ENCODE assay signal across 39 cellular contexts in genomic region chr2:27109083-27109482, GRCh38. TPM values are rescaled to one million over a fixed set of nuclear protein-coding genes. Genes with fewer than 3 reads are reported as not detected.
"Had no signal": no experiment of that assay in that cellular context is flagged by ENCODE, and none has a peak within 500 bp of the region (broad histone marks: within the 10 kb centered on the region; RNA-seq: fewer than 3 reads in every experiment).

No MANE protein-coding gene starts in this region.

- H3K9me3 ChIP-seq: adrenal gland, ascending aorta, body of pancreas, breast epithelium had no signal

- H3K4me1 ChIP-seq: adrenal gland, ascending aorta, body of pancreas, breast epithelium had no signal

- DNase-seq: activated effector memory CD4-positive, alpha-beta T cell treated with anti-CD3 and anti-CD28 coated beads, Interleukin-2, amount 50 U/mL, for 16 hours; activated effector memory CD4-positive, alpha-beta T cell treated with Interleukin-2 at 50 U/mL for 16 hours; activated gamma-delta T cell; activated gamma-delta T cell treated with Interleukin-2 at 50 U/mL for 16 hours; activated naive CD4-positive, alpha-beta T cell; activated naive CD4-positive, alpha-beta T cell treated with anti-CD3 and anti-CD28 coated beads for 36 hours; activated naive CD4-positive, alpha-beta T cell treated with anti-CD3 and anti-CD28 coated beads, Interleukin-2, amount 10 ng/mL, durations not matched to agents 7 days and 5 days; activated naive CD4-positive, alpha-beta T cell treated with anti-CD3 and anti-CD28 coated beads, Interleukin-2, amount 50 U/mL, for 16 hours; activated naive CD4-positive, alpha-beta T cell treated with Interleukin-2 at 50 U/mL for 16 hours; activated naive CD8-positive, alpha-beta T cell treated with anti-CD3 and anti-CD28 coated beads for 36 hours; activated naive CD8-positive, alpha-beta T cell treated with anti-CD3 and anti-CD28 coated beads, Interleukin-2, amount 10 ng/mL, durations not matched to agents 7 days and 5 days; activated naive CD8-positive, alpha-beta T cell treated with anti-CD3 and anti-CD28 coated beads, Interleukin-2, amount 50 U/mL, for 24 hours; activated T-cell treated with anti-CD3 and anti-CD28 coated beads, Interleukin-2, amount 50 U/mL, for 24 hours; activated T-cell treated with anti-CD3 and anti-CD28 coated beads, Interleukin-2, amount 50 U/mL, for 4 hours; activated T-cell treated with anti-CD3 and anti-CD28 coated beads, Interleukin-2, amount 50 U/mL, for 48 hours; activated T-cell treated with anti-CD3 and anti-CD28 coated beads, Interleukin-2, amount 50 U/mL, for 72 hours; adrenal gland; amniotic stem cell; amygdala; anterior cingulate cortex; aorta; body of pancreas; brain microvascular endothelial cell; caudate nucleus; central memory CD4-positive, alpha-beta T cell; cerebellar nuclear complex had no signal

- H3K36me3 ChIP-seq: adrenal gland, ascending aorta, brain microvascular endothelial cell, breast epithelium, cardiac muscle cell had no signal

- H3K27ac ChIP-seq: adrenal gland, ascending aorta, body of pancreas, brain microvascular endothelial cell, breast epithelium, cardiac muscle cell had no signal

- H3K27me3 ChIP-seq: ascending aorta, body of pancreas, brain microvascular endothelial cell, breast epithelium, cardiac muscle cell had no signal

- ATAC-seq: activated naive CD4-positive, alpha-beta T cell treated with anti-CD3 and anti-CD28 coated beads, Interleukin-2, amount 50 U/mL, for 72 hours; activated naive CD8-positive, alpha-beta T cell treated with anti-CD3 and anti-CD28 coated beads, Interleukin-2, amount 50 U/mL, for 24 hours; activated T-cell treated with anti-CD3 and anti-CD28 coated beads, Interleukin-2, amount 50 U/mL, for 4 hours; activated T-cell treated with anti-CD3 and anti-CD28 coated beads, Interleukin-2, amount 50 U/mL, for 72 hours; activated T-helper 17 cell treated with anti-CD3 and anti-CD28 coated beads, Interleukin-2, amount 50 U/mL, for 72 hours; body of pancreas had no signal

- FAIRE-seq: astrocyte, bronchial epithelial cell had no signal

- H3K4me3 ChIP-seq: adrenal gland, ascending aorta, body of pancreas, breast epithelium, cardiac muscle cell had no signal

RNA-seq across cellular contexts. Expression of gene ABHD1, which starts 14.5 kb away (rescaled TPM):
- total RNA-seq: activated T-cell treated with anti-CD3 and anti-CD28 coated beads, Interleukin-2, amount 50 U/mL, for 4 hours; ascending aorta; astrocyte; bronchial epithelial cell had no signal

RNA-seq across cellular contexts. Expression of gene PRR30, which starts 30.1 kb away (rescaled TPM):
- total RNA-seq: activated naive CD4-positive, alpha-beta T cell treated with anti-CD3 and anti-CD28 coated beads for 36 hours; activated naive CD4-positive, alpha-beta T cell treated with anti-CD3 and anti-CD28 coated beads, Interleukin-2, amount 50 U/mL, for 72 hours; activated naive CD8-positive, alpha-beta T cell treated with anti-CD3 and anti-CD28 coated beads for 36 hours; activated naive CD8-positive, alpha-beta T cell treated with anti-CD3 and anti-CD28 coated beads, Interleukin-2, amount 10 ng/mL, durations not matched to agents 7 days and 5 days; activated T-cell treated with anti-CD3 and anti-CD28 coated beads, Interleukin-2, amount 50 U/mL, for 4 hours; activated T-cell treated with anti-CD3 and anti-CD28 coated beads, Interleukin-2, amount 50 U/mL, for 72 hours; activated T-helper 1 cell treated with anti-CD3 and anti-CD28 coated beads, Interleukin-12 subunit alpha, Interleukin-12 subunit beta, Interleukin-2, Interleukin-4 antibody, amounts not matched to agents 30 ng/mL and 10 ng/mL and 1 ng/mL, durations not matched to agents 14 hours and 24 hours and 36 hours; activated T-helper 17 cell treated with anti-CD3 and anti-CD28 coated beads, Interleukin-2, amount 50 U/mL, for 72 hours; activated T-helper 2 cell treated with anti-CD3 and anti-CD28 coated beads, Interferon-gamma antibody, Interleukin-2, Interleukin-4, amounts not matched to agents 10 μg/mL and 5 μg/mL and 100 μg/mL, durations not matched to agents 14 hours and 24 hours and 36 hours; adrenal gland; aorta; ascending aorta; astrocyte; body of pancreas; breast epithelium; bronchial epithelial cell; cardiac muscle cell; cardiac septum; cerebellum; chondrocyte had no signal
- polyA plus RNA-seq: adipose tissue, adrenal gland, aorta, cardiac muscle cell had no signal
